ENCODE assay signal across 8 cellular contexts in the genomic region with DNA sequence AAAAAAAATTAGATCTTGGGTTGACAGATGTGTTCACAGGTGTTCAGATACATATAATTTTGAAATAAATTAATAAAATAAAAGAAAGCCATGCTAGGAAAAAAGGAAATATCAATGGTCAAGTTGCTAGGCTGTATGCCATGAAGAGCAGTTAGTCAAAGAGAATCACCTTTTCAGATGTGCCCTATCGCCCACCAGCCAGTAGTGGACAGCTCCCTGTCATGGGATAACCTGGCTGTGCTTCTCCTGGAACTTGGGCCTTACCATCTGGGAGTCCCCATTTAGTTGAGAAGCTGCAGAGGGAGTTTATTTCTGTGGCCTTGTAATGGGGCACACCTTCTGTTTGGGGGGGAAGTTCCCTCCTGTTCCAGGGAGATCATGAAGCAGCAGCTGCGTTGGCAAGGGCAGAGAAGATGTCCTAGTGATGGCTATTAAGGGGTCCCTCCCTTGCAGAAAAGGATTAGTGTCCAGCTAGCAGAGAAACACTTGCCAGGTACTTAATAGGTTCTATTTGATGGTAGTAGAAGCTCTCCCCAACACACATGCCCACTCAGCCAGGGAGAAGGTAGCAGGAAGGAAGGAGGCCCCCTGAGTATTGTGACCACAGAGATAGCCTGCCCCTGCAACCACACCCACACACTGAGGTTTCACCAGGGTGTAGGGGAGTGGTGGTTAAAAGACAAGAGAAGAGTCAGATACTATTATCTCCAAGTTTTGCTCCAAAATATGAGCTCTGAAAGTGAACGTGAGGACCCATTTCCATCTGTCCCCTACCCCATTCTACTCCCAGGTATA.
A peak's percentile ranks its signal among the peaks of the same experiment; 100 is the strongest.
DNase-seq lines count a peak whose midpoint lies in the region; ATAC-seq and TF ChIP-seq lines count a peak whose summit lies in the region.

No MANE protein-coding gene starts in this region.

- no peaks in the 10 kb centered on the region for H3K9me3 ChIP-seq in lower lobe of right lung

- H3K4me3 ChIP-seq in lower lobe of right lung, result no peak overlapping the region

- TF ChIP-seq CTCF in GM13976 (IDR thresholded peaks at IDR 0.05; ENCODE audit: borderline replicate concordance, control extremely low read depth, extremely low read depth, insufficient read depth, missing control alignments) (no peak), lower lobe of right lung (IDR thresholded peaks at IDR 0.05) (no peak)

- no peaks in the 10 kb centered on the region for H3K36me3 ChIP-seq in lower lobe of right lung

- H3K4me1 Mint-ChIP-seq in activated naive CD8-positive, alpha-beta T cell treated with anti-CD3 and anti-CD28 coated beads for 36 hours, result peaks cover 47% of the 10 kb centered on the region

- H3K27ac ChIP-seq in lower lobe of right lung, result no peak overlapping the region

- H3K9me3 Mint-ChIP-seq in activated naive CD8-positive, alpha-beta T cell treated with anti-CD3 and anti-CD28 coated beads for 36 hours, result no peaks in the 10 kb centered on the region

- H3K27ac Mint-ChIP-seq in activated naive CD8-positive, alpha-beta T cell treated with anti-CD3 and anti-CD28 coated beads for 36 hours, result peak overlapping the region; percentile 84

- in situ Hi-C loops in GM13976 (cut with MboI; ENCODE audit: low sequenced_read_pairs, unreplicated experiment), result no loop called here

- H3K4me1 ChIP-seq in lower lobe of right lung, result peaks cover 13% of the 10 kb centered on the region

- ATAC-seq in GM21423 (IDR thresholded peaks at IDR 0.05; ENCODE audit: unreplicated experiment) (peak; percentile 68), HG03460 (IDR thresholded peaks at IDR 0.05; ENCODE audit: unreplicated experiment) (peak; percentile 82), lower lobe of right lung (no peak)

- H3K27me3 ChIP-seq in lower lobe of right lung (ENCODE audit: low read depth), result no peaks in the 10 kb centered on the region

- intact Hi-C loops in lower lobe of right lung (cut with DNase I), result no loop called here

- peak overlapping the region; percentile 62 for H3K4me3 Mint-ChIP-seq in activated naive CD8-positive, alpha-beta T cell treated with anti-CD3 and anti-CD28 coated beads for 36 hours

- peaks cover 13% of the 10 kb centered on the region for H3K36me3 Mint-ChIP-seq in activated naive CD8-positive, alpha-beta T cell treated with anti-CD3 and anti-CD28 coated beads for 36 hours

- DNase-seq in GM13976 (ENCODE audit: low spot score), result peak; percentile 70
- DNase-seq in activated naive CD8-positive, alpha-beta T cell treated with anti-CD3 and anti-CD28 coated beads for 36 hours, result peak; percentile 74
- no peak for DNase-seq in iPS-NIHi11 (ENCODE audit: low spot score)
- DNase-seq in kidney tubule cell (ENCODE audit: low spot score), result no peak
- DNase-seq in lower lobe of right lung, result no peak
- no peak for DNase-seq in SKM-1 treated with dmso at 0.1 percent for 144 hours (lab: John Stamatoyannopoulos, UW; ENCODE audit: unreplicated experiment)

- no peaks in the 10 kb centered on the region for H3K27me3 Mint-ChIP-seq in activated naive CD8-positive, alpha-beta T cell treated with anti-CD3 and anti-CD28 coated beads for 36 hours

Comparison
In these comparisons a context has a peak if more than half of its experiments do, and no peak if none do; other contexts are left out.
1. DNase-seq: peak in GM13976 (single experiment) and activated naive CD8-positive, alpha-beta T cell treated with anti-CD3 and anti-CD28 coated beads for 36 hours (single experiment); none in iPS-NIHi11 (single experiment), kidney tubule cell (single experiment), lower lobe of right lung (single experiment) and SKM-1 treated with dmso at 0.1 percent for 144 hours (single experiment).
2. ATAC-seq: peak in GM21423 (single experiment) and HG03460 (single experiment); none in lower lobe of right lung (0 of 2).